Comparison of ENCODE assay signal across 1 cellular context in genomic region chr11:38718049-38718448, GRCh38.
TF ChIP-seq lines count a peak whose summit lies in the region.

No MANE protein-coding gene starts in this region.

TF ChIP-seq in K562, 482 proteins besides CTCF, POLR2A, EP300 and RAD21 (continued from another document):
- no peak for TF ChIP-seq TRIM25 (IDR thresholded peaks at IDR 0.05; ENCODE audit: borderline replicate concordance)
- no peak for TF ChIP-seq TRIM28 (IDR thresholded peaks at IDR 0.05)
- TF ChIP-seq SRF (CRISPR knock-in tag; IDR thresholded peaks at IDR 0.05) = peak in 1 of 2 experiments; percentile 28; a peak in 1 of 4 replicates
- TF ChIP-seq ZNF253 (CRISPR knock-in tag; conservative IDR thresholded peaks at IDR 0.05) = no peak
- TF ChIP-seq ZBTB9 (CRISPR knock-in tag; IDR thresholded peaks at IDR 0.05) = no peak
- TF ChIP-seq ZNF561 (CRISPR knock-in tag; conservative IDR thresholded peaks at IDR 0.05) = no peak
- no peak for TF ChIP-seq DPF2 (IDR thresholded peaks at IDR 0.05)
- TF ChIP-seq PKNOX1 (IDR thresholded peaks at IDR 0.05) = peak; percentile 23; the same call in 1 of the 2 replicates
- no peak for TF ChIP-seq CBX8 (IDR thresholded peaks at IDR 0.05; ENCODE audit: borderline replicate concordance, extremely low read depth, low read depth, low read length, poor library complexity, severe bottlenecking)
- TF ChIP-seq TEAD2 (tag; IDR thresholded peaks at IDR 0.05) = no peak
- no peak for TF ChIP-seq ZNF695 (CRISPR knock-in tag; IDR thresholded peaks at IDR 0.05)
- peak; percentile 81 for TF ChIP-seq POLR2H (tag; IDR thresholded peaks at IDR 0.05; ENCODE audit: low read depth)
- no peak for TF ChIP-seq MAFK (IDR thresholded peaks at IDR 0.05; ENCODE audit: low read length)
- no peak for TF ChIP-seq MAX (CRISPR knock-in tag; IDR thresholded peaks at IDR 0.05)
- no peak for TF ChIP-seq ZNF778 (CRISPR knock-in tag; IDR thresholded peaks at IDR 0.05)
- TF ChIP-seq CTCFL (IDR thresholded peaks at IDR 0.05; ENCODE audit: borderline replicate concordance, insufficient read depth, low read depth, low read length, poor library complexity, severe bottlenecking) = no peak
- TF ChIP-seq RFX7 (CRISPR knock-in tag; IDR thresholded peaks at IDR 0.05) = no peak
- TF ChIP-seq MYC (IDR thresholded peaks at IDR 0.05; ENCODE audit: low read depth, low read length) = no peak
- TF ChIP-seq MYC (CRISPR knock-in tag; IDR thresholded peaks at IDR 0.05; ENCODE audit: borderline replicate concordance, low read depth) = no peak
- no peak for TF ChIP-seq ZNF75A (CRISPR knock-in tag; IDR thresholded peaks at IDR 0.05)
- 0 out of 2 replicates have a peak, but pooled peaks have one; percentile 16 for TF ChIP-seq FOSL1 (tag; conservative IDR thresholded peaks at IDR 0.05)
- TF ChIP-seq ZBTB1 (CRISPR knock-in tag; IDR thresholded peaks at IDR 0.05; ENCODE audit: borderline replicate concordance, low read depth) = no peak
- no peak for TF ChIP-seq ZNF24 (IDR thresholded peaks at IDR 0.05)
- no peak for TF ChIP-seq FOXJ2 (tag; IDR thresholded peaks at IDR 0.05)
- TF ChIP-seq PML (IDR thresholded peaks at IDR 0.05; ENCODE audit: low read length) = no peak
- TF ChIP-seq ZBTB12 (CRISPR knock-in tag; IDR thresholded peaks at IDR 0.05) = no peak
- TF ChIP-seq ZFP30 (CRISPR knock-in tag; IDR thresholded peaks at IDR 0.05; ENCODE audit: borderline replicate concordance) = no peak
- no peak for TF ChIP-seq POLR3A (IDR thresholded peaks at IDR 0.05; ENCODE audit: borderline replicate concordance, extremely low read depth, insufficient read depth, insufficient read length)
- TF ChIP-seq MTA1 (IDR thresholded peaks at IDR 0.05; ENCODE audit: borderline replicate concordance) = no peak
- TF ChIP-seq MEIS2 (IDR thresholded peaks at IDR 0.05; ENCODE audit: partially characterized antibody) = peak; percentile 9
- TF ChIP-seq NFYB (IDR thresholded peaks at IDR 0.05; ENCODE audit: extremely low read depth, insufficient read length) = peak; percentile 51
- TF ChIP-seq HDAC6 (IDR thresholded peaks at IDR 0.05; ENCODE audit: low read depth, low read length) = no peak
- TF ChIP-seq PATZ1 (CRISPR knock-in tag; IDR thresholded peaks at IDR 0.05; ENCODE audit: borderline replicate concordance) = no peak
- TF ChIP-seq THRAP3 (IDR thresholded peaks at IDR 0.05; ENCODE audit: borderline replicate concordance) = no peak
- TF ChIP-seq RBBP5 (IDR thresholded peaks at IDR 0.05; ENCODE audit: borderline replicate concordance, insufficient read depth, low read length, poor library complexity, severe bottlenecking) = no peak
- TF ChIP-seq KDM2B (CRISPR knock-in tag; IDR thresholded peaks at IDR 0.05) = no peak
- no peak for TF ChIP-seq MLLT1 (IDR thresholded peaks at IDR 0.05)
- no peak for TF ChIP-seq CCAR2 (IDR thresholded peaks at IDR 0.05; ENCODE audit: low read depth, low read length)
